In the genomic region with DNA sequence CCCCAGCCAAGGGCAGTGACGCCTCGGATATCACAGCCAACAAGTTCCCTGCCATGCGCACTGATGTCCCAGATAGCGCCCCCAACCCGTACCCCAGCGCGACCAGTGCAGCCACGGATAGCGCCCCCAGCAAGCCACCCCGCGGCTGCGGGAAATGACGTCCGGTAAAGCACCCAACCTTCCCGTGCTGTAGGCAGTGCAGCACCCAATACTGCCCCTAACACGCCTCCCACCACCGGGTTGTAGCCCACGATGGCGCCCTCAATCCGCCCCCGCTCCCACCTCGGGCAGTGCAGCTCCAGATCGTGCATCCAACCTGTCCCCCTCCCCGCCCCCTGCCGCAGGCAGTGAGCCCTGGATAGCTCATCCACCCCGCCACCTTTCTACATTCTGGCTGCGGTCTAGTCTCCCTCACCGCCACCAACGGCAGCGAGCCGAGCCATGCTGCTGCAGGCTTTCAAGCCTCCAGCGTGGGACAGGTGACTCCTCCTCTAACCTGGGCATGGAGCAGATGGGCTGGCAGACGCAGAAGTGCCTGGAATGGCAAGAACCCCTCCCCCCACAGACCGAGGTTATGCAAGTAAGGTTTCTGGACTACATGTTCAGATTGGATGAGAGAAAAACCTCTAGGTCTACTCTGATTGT, we compare ENCODE assay signal across 11 cellular contexts. TPM values are rescaled to one million over a fixed set of nuclear protein-coding genes. Genes with fewer than 3 reads are reported as not detected.
DNase-seq lines count a peak whose midpoint lies in the region; TF ChIP-seq lines count a peak whose summit lies in the region.
"Had no signal": no experiment of that assay in that cellular context is flagged by ENCODE, and none has a peak within 500 bp of the region (broad histone marks: within the 10 kb centered on the region; RNA-seq: fewer than 3 reads in every experiment).

No MANE protein-coding gene starts in this region.

- intact Hi-C loops in activated CD4-positive, alpha-beta T cell treated with anti-CD3 and anti-CD28 coated beads, Interleukin-2, amount 10 ng/mL, durations not matched to agents 24 days and 14 days (cut with micrococcal nuclease): no loop called here
- intact Hi-C loops in head of caudate nucleus (cut with DNase I): no loop called here

- no peak for TF ChIP-seq CTCF in SK-N-SH (IDR thresholded peaks at IDR 0.05)

- H2AFZ ChIP-seq in SK-N-SH (ENCODE audit: low read depth): peak overlapping the region; percentile 96

- no peaks in the 10 kb centered on the region for H4K20me1 ChIP-seq in SK-N-SH (ENCODE audit: insufficient read depth)
- H4K20me1 ChIP-seq: BLaER1 had no signal

- no peak overlapping the region for H3K9ac ChIP-seq in SK-N-SH
- H3K9ac ChIP-seq in skeletal muscle satellite cell (ENCODE audit: low read depth, low read length): no peak overlapping the region
- H3K9ac ChIP-seq: BLaER1 had no signal

- TF ChIP-seq RAD21 in SK-N-SH (IDR thresholded peaks at IDR 0.05; ENCODE audit: low read length): no peak

- H3K36me3 ChIP-seq in SK-N-SH (replicated peaks in 1 of 2; ENCODE audit: control insufficient read depth in 1 of 2, insufficient read depth in 2 of 2, low read length in 1 of 2): no peaks in the 10 kb centered on the region
- no peaks in the 10 kb centered on the region for H3K36me3 ChIP-seq in skeletal muscle satellite cell (ENCODE audit: insufficient read depth, low read length)
- H3K36me3 ChIP-seq: BLaER1 had no signal

- peak overlapping the region; percentile 68 for H3K4me3 Mint-ChIP-seq in activated CD4-positive, alpha-beta T cell treated with anti-CD3 and anti-CD28 coated beads, Interleukin-2, amount 10 ng/mL, durations not matched to agents 24 days and 14 days

- H3K9me3 ChIP-seq in SK-N-SH: no peaks in the 10 kb centered on the region
- no peaks in the 10 kb centered on the region for H3K9me3 ChIP-seq in skeletal muscle satellite cell (replicated peaks; ENCODE audit: low read length)
- H3K9me3 ChIP-seq: BLaER1 had no signal

- H3K27ac Mint-ChIP-seq in activated CD4-positive, alpha-beta T cell treated with anti-CD3 and anti-CD28 coated beads, Interleukin-2, amount 10 ng/mL, durations not matched to agents 24 days and 14 days: no peak overlapping the region

- peak; percentile 61 for DNase-seq in activated CD4-positive, alpha-beta T cell treated with anti-CD3 and anti-CD28 coated beads, Interleukin-2, amount 10 ng/mL, durations not matched to agents 24 days and 14 days
- DNase-seq in activated CD4-positive, alpha-beta T cell treated with anti-CD3 and anti-CD28 coated beads for 4 hours: no peak
- peak; percentile 60 for DNase-seq in SK-N-SH
- DNase-seq in head of caudate nucleus: peak in 33 of 42 donors; percentile 8 to 84 (median 51)
- DNase-seq in pons (ENCODE audit: low spot score): no peak
- DNase-seq in 8988T: no peak
- no peak for DNase-seq in hippocampal formation (lab: John Stamatoyannopoulos, UW)

- no peaks in the 10 kb centered on the region for H3K79me2 ChIP-seq in SK-N-SH (ENCODE audit: insufficient read depth)

- peaks cover 19% of the 10 kb centered on the region for H3K27me3 Mint-ChIP-seq in activated CD4-positive, alpha-beta T cell treated with anti-CD3 and anti-CD28 coated beads, Interleukin-2, amount 10 ng/mL, durations not matched to agents 24 days and 14 days

- H3K36me3 Mint-ChIP-seq in activated CD4-positive, alpha-beta T cell treated with anti-CD3 and anti-CD28 coated beads, Interleukin-2, amount 10 ng/mL, durations not matched to agents 24 days and 14 days (ENCODE audit: low read depth): no peaks in the 10 kb centered on the region

- POLR2A ChIA-PET in SK-N-SH (lab: Yijun Ruan, JAX): no interaction called here

- H3K4me1 Mint-ChIP-seq in activated CD4-positive, alpha-beta T cell treated with anti-CD3 and anti-CD28 coated beads, Interleukin-2, amount 10 ng/mL, durations not matched to agents 24 days and 14 days: peaks cover 24% of the 10 kb centered on the region

- no peaks in the 10 kb centered on the region for H3K9me2 ChIP-seq in SK-N-SH

- WGBS in SK-N-SH (ENCODE audit: low lambda C conversion rate): 3% methylated on average over 12 of the region's 34 CpGs

- H3K4me1 ChIP-seq in SK-N-SH (ENCODE audit: control insufficient read depth in 1 of 2, insufficient read depth in 2 of 2, low read depth in 1 of 2, low read length in 1 of 2) (peaks cover 0 to 38% of the 10 kb centered on the region in 2 experiments; a peak in 1 of 4 replicates), skeletal muscle satellite cell (ENCODE audit: control insufficient read depth, insufficient read depth, low read length) (no peaks in the 10 kb centered on the region)

- H3K27me3 ChIP-seq in SK-N-SH (ENCODE audit: insufficient read depth): peaks cover 18% of the 10 kb centered on the region; the same call in 1 of the 2 replicates
- H3K27me3 ChIP-seq in skeletal muscle satellite cell (ENCODE audit: control insufficient read depth, insufficient read depth, low read length): peaks cover 24% of the 10 kb centered on the region

- H3F3A ChIP-seq in SK-N-SH (replicated peaks; ENCODE audit: insufficient read depth): peaks cover 4% of the 10 kb centered on the region

- H3K4me3 ChIP-seq in SK-N-SH (ENCODE audit: low read depth in 2 of 2, low read length in 1 of 2): peak overlapping the region; percentile 58 to 71
- no peak overlapping the region for H3K4me3 ChIP-seq in skeletal muscle satellite cell (ENCODE audit: low read length)
- H3K4me3 ChIP-seq: BLaER1, lung had no signal

- H3K9me3 Mint-ChIP-seq in activated CD4-positive, alpha-beta T cell treated with anti-CD3 and anti-CD28 coated beads, Interleukin-2, amount 10 ng/mL, durations not matched to agents 24 days and 14 days: no peaks in the 10 kb centered on the region

- CTCF ChIA-PET in SK-N-SH (lab: Yijun Ruan, JAX): interaction anchor here (1.1 to 2.7 kb wide), 5 partner anchors 9 to 269 kb away, joined by 3 to 12 read pairs (median 6); no protein-coding TSS in a partner anchor

- H3K27ac ChIP-seq in SK-N-SH (ENCODE audit: low read depth in 2 of 2, low read length in 1 of 2): no peak overlapping the region
- H3K27ac ChIP-seq: BLaER1 had no signal

- TF ChIP-seq EP300 in SK-N-SH (IDR thresholded peaks at IDR 0.05; ENCODE audit: borderline replicate concordance in 1 of 2, low read depth in 1 of 2, low read length in 1 of 2): no peak

- H3K4me2 ChIP-seq in SK-N-SH (peak overlapping the region; percentile 99), skeletal muscle satellite cell (ENCODE audit: low read length) (peak overlapping the region; percentile 35)
- H3K4me2 ChIP-seq: BLaER1 had no signal

TF ChIP-seq in SK-N-SH, 30 proteins besides CTCF, POLR2A, EP300 and RAD21:
- TF ChIP-seq NRF1 (IDR thresholded peaks at IDR 0.05; ENCODE audit: low read depth, low read length) (0 out of 2 replicates have a peak, but pooled peaks have one; percentile 18), ELF1 (IDR thresholded peaks at IDR 0.05) (no peak), CHD2 (IDR thresholded peaks at IDR 0.05; ENCODE audit: low read length, partially characterized antibody) (no peak), MEF2A (IDR thresholded peaks at IDR 0.05; ENCODE audit: borderline replicate concordance, low read depth) (no peak)
- TF ChIP-seq, protein P1, sequence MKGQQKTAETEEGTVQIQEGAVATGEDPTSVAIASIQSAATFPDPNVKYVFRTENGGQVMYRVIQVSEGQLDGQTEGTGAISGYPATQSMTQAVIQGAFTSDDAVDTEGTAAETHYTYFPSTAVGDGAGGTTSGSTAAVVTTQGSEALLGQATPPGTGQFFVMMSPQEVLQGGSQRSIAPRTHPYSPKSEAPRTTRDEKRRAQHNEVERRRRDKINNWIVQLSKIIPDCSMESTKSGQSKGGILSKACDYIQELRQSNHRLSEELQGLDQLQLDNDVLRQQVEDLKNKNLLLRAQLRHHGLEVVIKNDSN (IDR thresholded peaks at IDR 0.05; ENCODE audit: borderline replicate concordance, low read depth): no peak

RNA-seq across cellular contexts. Expression of gene RFPL2, which starts 0.5 kb away (rescaled TPM):
- total RNA-seq in activated CD4-positive, alpha-beta T cell treated with anti-CD3 and anti-CD28 coated beads, Interleukin-2, amount 10 ng/mL, durations not matched to agents 24 days and 14 days: not detected in 2 replicates
- 0.05 and 0.06 TPM in 2 replicates for polyA plus RNA-seq in SK-N-SH (2012; rRNA removed)
- polyA plus RNA-seq in SK-N-SH (2012; cell fraction: cytosol; rRNA removed): 0.04 TPM in 1 of 2 replicates, not detected in the other
- 0.49 and 1.0 TPM in 2 replicates for polyA plus RNA-seq in SK-N-SH (2012; cell fraction: nucleus; rRNA removed)
- not detected in 2 replicates for total RNA-seq in skeletal muscle satellite cell (2012; rRNA removed)
- total RNA-seq: lung, ureter had no signal

RNA-seq across cellular contexts. Expression of gene C22orf42, which starts 45.2 kb away (rescaled TPM):
- not detected in 2 replicates for total RNA-seq in activated CD4-positive, alpha-beta T cell treated with anti-CD3 and anti-CD28 coated beads, Interleukin-2, amount 10 ng/mL, durations not matched to agents 24 days and 14 days
- polyA plus RNA-seq in SK-N-SH (2012; rRNA removed): not detected in 2 replicates
- polyA plus RNA-seq in SK-N-SH (2012; cell fraction: cytosol; rRNA removed): not detected in 2 replicates
- not detected in 2 replicates for polyA plus RNA-seq in SK-N-SH (2012; cell fraction: nucleus; rRNA removed)
- total RNA-seq in skeletal muscle satellite cell (2012; rRNA removed): not detected in 2 replicates
- total RNA-seq: lung, ureter had no signal

RNA-seq across cellular contexts. Expression of gene SLC5A4, which starts 50.8 kb away (rescaled TPM):
- total RNA-seq in activated CD4-positive, alpha-beta T cell treated with anti-CD3 and anti-CD28 coated beads, Interleukin-2, amount 10 ng/mL, durations not matched to agents 24 days and 14 days: not detected in 2 replicates
- 0.15 and 0.18 TPM in 2 replicates for polyA plus RNA-seq in SK-N-SH (2012; rRNA removed)
- 0.04 and 0.08 TPM in 2 replicates for polyA plus RNA-seq in SK-N-SH (2012; cell fraction: cytosol; rRNA removed)
- 0.29 and 0.39 TPM in 2 replicates for polyA plus RNA-seq in SK-N-SH (2012; cell fraction: nucleus; rRNA removed)
- total RNA-seq in skeletal muscle satellite cell (2012; rRNA removed): 0.25 TPM in 1 of 2 replicates, not detected in the other

Comparison
In these comparisons a context has a peak if more than half of its experiments do, and no peak if none do; other contexts are left out.
1. DNase-seq: peak in activated CD4-positive, alpha-beta T cell treated with anti-CD3 and anti-CD28 coated beads, Interleukin-2, amount 10 ng/mL, durations not matched to agents 24 days and 14 days (single experiment), SK-N-SH (single experiment) and head of caudate nucleus (33 of 42); none in activated CD4-positive, alpha-beta T cell treated with anti-CD3 and anti-CD28 coated beads for 4 hours (0 of 2), pons (single experiment), 8988T (single experiment) and hippocampal formation (0 of 2).